In genomic region chr14:51056431-51056830, GRCh38 we compare ENCODE assay signal across 18 cellular contexts. TPM values are rescaled to one million over a fixed set of nuclear protein-coding genes. Genes with fewer than 3 reads are reported as not detected.
"Had no signal": no experiment of that assay in that cellular context is flagged by ENCODE, and none has a peak within 500 bp of the region (broad histone marks: within the 10 kb centered on the region; RNA-seq: fewer than 3 reads in every experiment).

No MANE protein-coding gene starts in this region.

- DNase-seq: cortex of kidney; left ventricle myocardium superior; lower lobe of right lung; naive B cell; stimulated activated CD4-positive, alpha-beta T cell treated with anti-CD3 and anti-CD28 coated beads, Interleukin-2, amount 100 ng/mL, for 24 hours; stimulated activated CD4-positive, alpha-beta T cell treated with anti-CD3 and anti-CD28 coated beads, Interleukin-4, amount 100 ng/mL, for 24 hours; stimulated activated naive CD4-positive, alpha-beta T cell treated with Interleukin-2 at 50 U/mL for 16 hours; stomach; testis; upper lobe of left lung had no signal

- H3K4me3 ChIP-seq: lower lobe of right lung, neural progenitor cell, prostate gland, right atrium auricular region, stomach, testis, tibial nerve, upper lobe of left lung had no signal

- H2AFZ ChIP-seq: neural progenitor cell had no signal

- H3K4me1 Mint-ChIP-seq: naive B cell; stimulated activated effector memory CD8-positive, alpha-beta T cell treated with anti-CD3 and anti-CD28 coated beads, Interleukin-12 subunit alpha, Interleukin-12 subunit beta, amount 100 ng/mL, for 72 hours had no signal

- H3K4me3 Mint-ChIP-seq: naive B cell; natural killer cell treated with Interleukin-12 subunit alpha and Interleukin-12 subunit beta and Interleukin-15 and Interleukin-18, amount 100 ng/mL, for 72 hours; neural progenitor cell; stimulated activated effector memory CD8-positive, alpha-beta T cell treated with anti-CD3 and anti-CD28 coated beads, Interleukin-12 subunit alpha, Interleukin-12 subunit beta, amount 100 ng/mL, for 72 hours had no signal

- H3K27ac Mint-ChIP-seq: natural killer cell treated with Interleukin-12 subunit alpha and Interleukin-12 subunit beta and Interleukin-15 and Interleukin-18, amount 100 ng/mL, for 72 hours; neural progenitor cell; stimulated activated effector memory CD8-positive, alpha-beta T cell treated with anti-CD3 and anti-CD28 coated beads, Interleukin-12 subunit alpha, Interleukin-12 subunit beta, amount 100 ng/mL, for 72 hours had no signal

- H3K4me1 ChIP-seq: lower lobe of right lung, neural progenitor cell, prostate gland, right atrium auricular region, stomach, testis, tibial nerve, upper lobe of left lung had no signal

- H3K9ac ChIP-seq: neural progenitor cell had no signal

- H3K9me3 Mint-ChIP-seq: naive B cell; natural killer cell treated with Interleukin-12 subunit alpha and Interleukin-12 subunit beta and Interleukin-15 and Interleukin-18, amount 100 ng/mL, for 72 hours; stimulated activated effector memory CD8-positive, alpha-beta T cell treated with anti-CD3 and anti-CD28 coated beads, Interleukin-12 subunit alpha, Interleukin-12 subunit beta, amount 100 ng/mL, for 72 hours had no signal

- H3K4me2 ChIP-seq: neural progenitor cell had no signal

- H3K27me3 ChIP-seq: neural progenitor cell, right atrium auricular region, stomach, testis, tibial nerve, upper lobe of left lung had no signal

- H3K36me3 ChIP-seq: lower lobe of right lung, neural progenitor cell, prostate gland, right atrium auricular region, stomach, tibial nerve, upper lobe of left lung had no signal

- H3K27ac ChIP-seq: lower lobe of right lung, neural progenitor cell, prostate gland, right atrium auricular region, stomach, testis, tibial nerve, upper lobe of left lung had no signal

- H3K36me3 Mint-ChIP-seq: naive B cell; natural killer cell treated with Interleukin-12 subunit alpha and Interleukin-12 subunit beta and Interleukin-15 and Interleukin-18, amount 100 ng/mL, for 72 hours; neural progenitor cell; stimulated activated effector memory CD8-positive, alpha-beta T cell treated with anti-CD3 and anti-CD28 coated beads, Interleukin-12 subunit alpha, Interleukin-12 subunit beta, amount 100 ng/mL, for 72 hours had no signal

- H3K9me3 ChIP-seq: lower lobe of right lung, prostate gland, right atrium auricular region, stomach, testis, tibial nerve, upper lobe of left lung had no signal

- ATAC-seq: left ventricle myocardium superior; lower lobe of right lung; natural killer cell treated with Interleukin-12 subunit alpha and Interleukin-12 subunit beta and Interleukin-15 and Interleukin-18, amount 100 ng/mL, for 72 hours; sciatic nerve; stimulated activated effector memory CD8-positive, alpha-beta T cell treated with anti-CD3 and anti-CD28 coated beads, Interleukin-12 subunit alpha, Interleukin-12 subunit beta, amount 100 ng/mL, for 72 hours had no signal

RNA-seq across cellular contexts. Expression of gene TRIM9, which starts 38.5 kb away (rescaled TPM):
- total RNA-seq: fibroblast of villous mesenchyme had no signal
